ENCODE assay signal across 30 cellular contexts in genomic region chr3:124937049-124937448, GRCh38. TPM values are rescaled to one million over a fixed set of nuclear protein-coding genes. Genes with fewer than 3 reads are reported as not detected.
"Had no signal": no experiment of that assay in that cellular context is flagged by ENCODE, and none has a peak within 500 bp of the region (broad histone marks: within the 10 kb centered on the region; RNA-seq: fewer than 3 reads in every experiment).

No MANE protein-coding gene starts in this region.

- H3K27ac ChIP-seq: stomach, suprapubic skin, testis, thoracic aorta, thyroid gland, tibial artery, tibial nerve, upper lobe of left lung, upper lobe of right lung, uterus, vagina had no signal

- FAIRE-seq: urothelium cell line had no signal

- H3K4me3 ChIP-seq: stomach, suprapubic skin, testis, thoracic aorta, thyroid gland, tibial artery, tibial nerve, transverse colon, upper lobe of left lung, upper lobe of right lung, uterus, vagina had no signal

- H3K9me3 ChIP-seq: stomach, suprapubic skin, testis, thoracic aorta, thyroid gland, tibial artery, tibial nerve, transverse colon, upper lobe of left lung, upper lobe of right lung, uterus, vagina had no signal

- H3K36me3 ChIP-seq: stomach, suprapubic skin, thoracic aorta, thyroid gland, tibial artery, tibial nerve, transverse colon, upper lobe of left lung, upper lobe of right lung, uterus, vagina had no signal

- DNase-seq: stimulated activated CD4-positive, alpha-beta T cell treated with anti-CD3 and anti-CD28 coated beads, Interleukin-2, amount 100 ng/mL, for 48 hours; stimulated activated CD4-positive, alpha-beta T cell treated with anti-CD3 and anti-CD28 coated beads, Interleukin-4, amount 100 ng/mL, for 1 hour; stimulated activated CD4-positive, alpha-beta T cell treated with anti-CD3 and anti-CD28 coated beads, Interleukin-4, amount 100 ng/mL, for 24 hours; stimulated activated CD4-positive, alpha-beta T cell treated with anti-CD3 and anti-CD28 coated beads, Interleukin-4, amount 100 ng/mL, for 4 hours; stimulated activated CD8-positive, alpha-beta memory T cell treated with anti-CD3 and anti-CD28 coated beads, Interleukin-4, amount 100 ng/mL, for 48 hours; stimulated activated naive B cell treated with anti-CD40 and anti-IgM and Interleukin-4, amounts not matched to agents 10 μg/mL and 1 μg/mL and 100 μg/mL, for 72 hours; stimulated activated naive CD4-positive, alpha-beta T cell; stimulated activated naive CD4-positive, alpha-beta T cell treated with Interleukin-2 at 50 U/mL for 16 hours; stimulated activated naive CD8-positive, alpha-beta T cell treated with anti-CD3 and anti-CD28 coated beads, Interleukin-15, amount 100 ng/mL, for 72 hours; stimulated activated naive CD8-positive, alpha-beta T cell treated with anti-CD3 and anti-CD28 coated beads, Interleukin-15, Interleukin-2, amounts not matched to agents 100 U/mL and 50 U/mL, for 24 hours; stomach; substantia nigra; testis; thyroid gland; tibial artery; transverse colon; trophoblast cell; upper lobe of left lung; upper lobe of right lung; uterus had no signal

- H3K4me1 ChIP-seq: stomach, suprapubic skin, testis, thyroid gland, tibial artery, tibial nerve, upper lobe of left lung, upper lobe of right lung, uterus, vagina had no signal

- H3K27me3 ChIP-seq: stomach, suprapubic skin, testis, thyroid gland, tibial artery, tibial nerve, transverse colon, upper lobe of left lung, upper lobe of right lung, uterus, vagina had no signal

- ATAC-seq: stimulated activated effector memory CD8-positive, alpha-beta T cell treated with anti-CD3 and anti-CD28 coated beads, Interleukin-12 subunit alpha, Interleukin-12 subunit beta, amount 100 ng/mL, for 72 hours; stimulated activated memory B cell treated with anti-CD40 and anti-IgM and Interleukin-4, amounts not matched to agents 10 μg/mL and 1 μg/mL and 100 μg/mL, for 72 hours; stimulated activated naive B cell treated with anti-CD40 and anti-IgM and Interleukin-4, amounts not matched to agents 10 μg/mL and 1 μg/mL and 100 μg/mL, for 72 hours; stimulated activated naive CD8-positive, alpha-beta T cell treated with anti-CD3 and anti-CD28 coated beads, Interleukin-15, amount 100 ng/mL, for 72 hours; stimulated activated naive CD8-positive, alpha-beta T cell treated with anti-CD3 and anti-CD28 coated beads, Interleukin-15, Interleukin-2, amounts not matched to agents 100 U/mL and 50 U/mL, for 24 hours; upper lobe of right lung had no signal

RNA-seq across cellular contexts. Expression of gene MUC13, which starts 2.5 kb away (rescaled TPM):
- total RNA-seq: temporal lobe, thyroid gland, tibial nerve, upper lobe of right lung, ureter, urinary bladder, vagina had no signal
- polyA plus RNA-seq: urinary bladder had no signal
